Comparison of ENCODE assay signal across 26 cellular contexts in genomic region chr1:101182627-101183387, GRCh38. TPM values are rescaled to one million over a fixed set of nuclear protein-coding genes. Genes with fewer than 3 reads are reported as not detected.
A peak's percentile ranks its signal among the peaks of the same experiment; 100 is the strongest.
DNase-seq lines count a peak whose midpoint lies in the region; ATAC-seq and TF ChIP-seq lines count a peak whose summit lies in the region.
"Had no signal": no experiment of that assay in that cellular context is flagged by ENCODE, and none has a peak within 500 bp of the region (broad histone marks: within the 10 kb centered on the region; RNA-seq: fewer than 3 reads in every experiment).

No MANE protein-coding gene starts in this region.

- H3K9me3 Mint-ChIP-seq in activated CD4-positive, alpha-beta T cell treated with anti-CD3 and anti-CD28 coated beads for 36 hours (ENCODE audit: low read depth): peaks cover 2% of the 10 kb centered on the region
- H3K9me3 Mint-ChIP-seq: endodermal cell; neural progenitor cell; stimulated activated memory B cell treated with anti-CD40 and anti-IgM and Interleukin-4, amounts not matched to agents 10 μg/mL and 1 μg/mL and 100 μg/mL, for 72 hours had no signal

- TF ChIP-seq EP300 in transverse colon (IDR thresholded peaks at IDR 0.05; ENCODE audit: low read depth): no peak

- CTCF ChIA-PET in activated CD4-positive, alpha-beta T cell treated with anti-CD3 and anti-CD28 coated beads for 36 hours (lab: Charles Lee): interaction anchor here (0.8 to 1.9 kb wide), 7 partner anchors 10 to 127 kb away, joined by 3 to 5 read pairs (median 4); no protein-coding TSS in a partner anchor

- H3K27ac Mint-ChIP-seq in activated CD4-positive, alpha-beta T cell treated with anti-CD3 and anti-CD28 coated beads for 36 hours: peak overlapping the region; percentile 92
- H3K27ac Mint-ChIP-seq: endodermal cell; neural progenitor cell; stimulated activated memory B cell treated with anti-CD40 and anti-IgM and Interleukin-4, amounts not matched to agents 10 μg/mL and 1 μg/mL and 100 μg/mL, for 72 hours had no signal

- peaks cover 10% of the 10 kb centered on the region for H3K36me3 Mint-ChIP-seq in activated CD4-positive, alpha-beta T cell treated with anti-CD3 and anti-CD28 coated beads for 36 hours (ENCODE audit: low read depth)
- H3K36me3 Mint-ChIP-seq: neural progenitor cell; stimulated activated memory B cell treated with anti-CD40 and anti-IgM and Interleukin-4, amounts not matched to agents 10 μg/mL and 1 μg/mL and 100 μg/mL, for 72 hours had no signal

- H3K27me3 ChIP-seq in right atrium auricular region: no peaks in the 10 kb centered on the region
- H3K27me3 ChIP-seq in liver (ENCODE audit: control insufficient read depth in 4 of 4, insufficient read depth in 4 of 4, low read length in 3 of 4): no peaks in the 10 kb centered on the region
- H3K27me3 ChIP-seq in uterus: no peaks in the 10 kb centered on the region
- no peaks in the 10 kb centered on the region for H3K27me3 ChIP-seq in transverse colon
- H3K27me3 ChIP-seq: BE2C, MG63, neural progenitor cell, tibial artery had no signal

- TF ChIP-seq RAD21 in liver (IDR thresholded peaks at IDR 0.05): no peak

- no peaks in the 10 kb centered on the region for H3K9me3 ChIP-seq in right atrium auricular region
- no peaks in the 10 kb centered on the region for H3K9me3 ChIP-seq in liver (ENCODE audit: control insufficient read depth in 4 of 4, low read length in 3 of 4)
- H3K9me3 ChIP-seq in uterus: no peaks in the 10 kb centered on the region
- no peaks in the 10 kb centered on the region for H3K9me3 ChIP-seq in transverse colon
- H3K9me3 ChIP-seq: BE2C, MG63, prostate gland, tibial artery had no signal

- H3K4me1 ChIP-seq in right atrium auricular region (peaks cover 0 to 11% of the 10 kb centered on the region in 2 donors), liver (ENCODE audit: control insufficient read depth in 4 of 4, insufficient read depth in 4 of 4, low read length in 3 of 4) (peaks cover 0 to 3% (median 1%) of the 10 kb centered on the region in 4 donors), uterus (no peaks in the 10 kb centered on the region), transverse colon (peaks cover 0 to 3% (median 2%) of the 10 kb centered on the region in 4 donors)
- H3K4me1 ChIP-seq: BE2C, neural progenitor cell, prostate gland, tibial artery had no signal

- H3K27ac ChIP-seq in right atrium auricular region (peak overlapping the region; percentile 13 to 55), liver (ENCODE audit: low read depth in 1 of 2, low read length in 2 of 2) (no peak overlapping the region), uterus (peak overlapping the region; percentile 33 to 58), transverse colon (peak overlapping the region in 1 of 4 donors; percentile 1)
- H3K27ac ChIP-seq: neural progenitor cell, prostate gland, tibial artery had no signal

- no peak for DNase-seq in activated CD4-positive, alpha-beta T cell treated with anti-CD3 and anti-CD28 coated beads for 36 hours
- DNase-seq in activated CD4-positive, alpha-beta T cell treated with anti-CD3 and anti-CD28 coated beads for 4 hours: no peak
- DNase-seq in right atrium auricular region (ENCODE audit: low spot score) (no peak), Right ventricle myocardium superior (no peak), uterus (no peak), transverse colon (no peak)
- DNase-seq: activated CD4-positive, alpha-beta T cell treated with anti-CD3 and anti-CD28 coated beads, Interleukin-2, amount 50 U/mL, for 4 hours; activated T-cell treated with anti-CD3 and anti-CD28 coated beads, Interleukin-2, amount 50 U/mL, for 48 hours; BE2C; cortex of kidney; endodermal cell; glutamatergic neuron; left colon; NCI-H1436; NCI-H2107; NCI-H446 treated with DMSO at 0.1 percent for 48 hours; SHP77 treated with DMSO at 0.1 percent for 48 hours; small intestine had no signal

- no peak overlapping the region for H3K9ac ChIP-seq in liver (ENCODE audit: low read depth in 1 of 2, low read length in 2 of 2)
- H3K9ac ChIP-seq: neural progenitor cell had no signal

- TF ChIP-seq CTCF in right atrium auricular region (IDR thresholded peaks at IDR 0.05) (no peak), liver (IDR thresholded peaks at IDR 0.05; ENCODE audit: low read depth, low read length, missing input control) (no peak), uterus (IDR thresholded peaks at IDR 0.05) (no peak), transverse colon (IDR thresholded peaks at IDR 0.05) (no peak)

- no peak overlapping the region for H3K4me3 Mint-ChIP-seq in activated CD4-positive, alpha-beta T cell treated with anti-CD3 and anti-CD28 coated beads for 36 hours
- H3K4me3 Mint-ChIP-seq: endodermal cell; neural progenitor cell; stimulated activated memory B cell treated with anti-CD40 and anti-IgM and Interleukin-4, amounts not matched to agents 10 μg/mL and 1 μg/mL and 100 μg/mL, for 72 hours had no signal

- H3K4me3 ChIP-seq in right atrium auricular region (no peak overlapping the region), liver (ENCODE audit: low read depth in 1 of 3, low read length in 3 of 3) (no peak overlapping the region), uterus (no peak overlapping the region), transverse colon (no peak overlapping the region)
- H3K4me3 ChIP-seq: MG63, neural progenitor cell, prostate gland, tibial artery had no signal

- POLR2A ChIA-PET in activated CD4-positive, alpha-beta T cell treated with anti-CD3 and anti-CD28 coated beads for 36 hours (lab: Charles Lee): no interaction called here

- H3K27me3 Mint-ChIP-seq in activated CD4-positive, alpha-beta T cell treated with anti-CD3 and anti-CD28 coated beads for 36 hours: no peaks in the 10 kb centered on the region
- H3K27me3 Mint-ChIP-seq: stimulated activated memory B cell treated with anti-CD40 and anti-IgM and Interleukin-4, amounts not matched to agents 10 μg/mL and 1 μg/mL and 100 μg/mL, for 72 hours had no signal

- intact Hi-C loops in activated CD4-positive, alpha-beta T cell treated with anti-CD3 and anti-CD28 coated beads for 36 hours (cut with DNase I, micrococcal nuclease): no loop called here
- intact Hi-C loops in Right ventricle myocardium superior (cut with DNase I) (loop anchor here (10.0 kb wide), 1 partner anchor 52 kb away; the partner anchor contains the start of gene S1PR1), uterus (cut with DNase I; ENCODE audit: low total_unique reads) (no loop called here), transverse colon (cut with DNase I; ENCODE audit: low total_unique reads) (no loop called here)

- H3K36me3 ChIP-seq in right atrium auricular region (no peaks in the 10 kb centered on the region), liver (ENCODE audit: control insufficient read depth in 4 of 4, insufficient read depth in 3 of 4, low read depth in 1 of 4, low read length in 3 of 4) (no peaks in the 10 kb centered on the region), uterus (no peaks in the 10 kb centered on the region), transverse colon (no peaks in the 10 kb centered on the region)
- H3K36me3 ChIP-seq: BE2C, MG63, neural progenitor cell, prostate gland, tibial artery had no signal

- TF ChIP-seq POLR2A in uterus (IDR thresholded peaks at IDR 0.05) (no peak), transverse colon (IDR thresholded peaks at IDR 0.05) (no peak)

- in situ Hi-C loops in transverse colon (cut with MboI; ENCODE audit: low pct_ligation_motif_present in 1 of 4, low pct_unique_long_range_greater_than_20kb in 1 of 4, low sequenced_read_pairs in 3 of 4): no loop called here

- H3K4me1 Mint-ChIP-seq in activated CD4-positive, alpha-beta T cell treated with anti-CD3 and anti-CD28 coated beads for 36 hours: peaks cover 78% of the 10 kb centered on the region

- ATAC-seq in activated CD4-positive, alpha-beta T cell treated with anti-CD3 and anti-CD28 coated beads for 36 hours: no peak
- ATAC-seq in Right ventricle myocardium superior (ENCODE audit: poor library complexity) (no peak), GM21619 (IDR thresholded peaks at IDR 0.05; ENCODE audit: unreplicated experiment) (no peak)
- ATAC-seq: left colon; PC-3; stimulated activated memory B cell treated with anti-CD40 and anti-IgM and Interleukin-4, amounts not matched to agents 10 μg/mL and 1 μg/mL and 100 μg/mL, for 72 hours had no signal

TF ChIP-seq in liver, 16 proteins besides CTCF, POLR2A, EP300 and RAD21:
- TF ChIP-seq HNF4A (conservative IDR thresholded peaks at IDR 0.05) (peak; percentile 30 to 48), EGR1 (IDR thresholded peaks at IDR 0.05; ENCODE audit: low read depth in 2 of 2) (no peak)
- TF ChIP-seq, protein P1, sequence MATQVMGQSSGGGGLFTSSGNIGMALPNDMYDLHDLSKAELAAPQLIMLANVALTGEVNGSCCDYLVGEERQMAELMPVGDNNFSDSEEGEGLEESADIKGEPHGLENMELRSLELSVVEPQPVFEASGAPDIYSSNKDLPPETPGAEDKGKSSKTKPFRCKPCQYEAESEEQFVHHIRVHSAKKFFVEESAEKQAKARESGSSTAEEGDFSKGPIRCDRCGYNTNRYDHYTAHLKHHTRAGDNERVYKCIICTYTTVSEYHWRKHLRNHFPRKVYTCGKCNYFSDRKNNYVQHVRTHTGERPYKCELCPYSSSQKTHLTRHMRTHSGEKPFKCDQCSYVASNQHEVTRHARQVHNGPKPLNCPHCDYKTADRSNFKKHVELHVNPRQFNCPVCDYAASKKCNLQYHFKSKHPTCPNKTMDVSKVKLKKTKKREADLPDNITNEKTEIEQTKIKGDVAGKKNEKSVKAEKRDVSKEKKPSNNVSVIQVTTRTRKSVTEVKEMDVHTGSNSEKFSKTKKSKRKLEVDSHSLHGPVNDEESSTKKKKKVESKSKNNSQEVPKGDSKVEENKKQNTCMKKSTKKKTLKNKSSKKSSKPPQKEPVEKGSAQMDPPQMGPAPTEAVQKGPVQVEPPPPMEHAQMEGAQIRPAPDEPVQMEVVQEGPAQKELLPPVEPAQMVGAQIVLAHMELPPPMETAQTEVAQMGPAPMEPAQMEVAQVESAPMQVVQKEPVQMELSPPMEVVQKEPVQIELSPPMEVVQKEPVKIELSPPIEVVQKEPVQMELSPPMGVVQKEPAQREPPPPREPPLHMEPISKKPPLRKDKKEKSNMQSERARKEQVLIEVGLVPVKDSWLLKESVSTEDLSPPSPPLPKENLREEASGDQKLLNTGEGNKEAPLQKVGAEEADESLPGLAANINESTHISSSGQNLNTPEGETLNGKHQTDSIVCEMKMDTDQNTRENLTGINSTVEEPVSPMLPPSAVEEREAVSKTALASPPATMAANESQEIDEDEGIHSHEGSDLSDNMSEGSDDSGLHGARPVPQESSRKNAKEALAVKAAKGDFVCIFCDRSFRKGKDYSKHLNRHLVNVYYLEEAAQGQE (IDR thresholded peaks at IDR 0.05): no peak

RNA-seq across cellular contexts. Expression of gene S1PR1, which starts 54.0 kb away (rescaled TPM):
- total RNA-seq in activated CD4-positive, alpha-beta T cell treated with anti-CD3 and anti-CD28 coated beads for 36 hours: 100 to 1,000 TPM; 109 to 130 TPM
- 100 to 1,000 TPM in 1 of 2 donors, 10 to 100 TPM in 1; 92.2 to 125 TPM for total RNA-seq in right atrium auricular region
- total RNA-seq in Right ventricle myocardium superior: 50.9 TPM
- 10 to 100 TPM; 12.7 to 13.9 TPM for total RNA-seq in liver
- 1 to 10 TPM; 7.8 to 9.4 TPM for polyA plus RNA-seq in liver
- total RNA-seq in uterus: 10 to 100 TPM; 25.6 to 97.9 (median 64.2) TPM
- 10 to 100 TPM in 2 of 4 donors, 1 to 10 TPM in 2; 5.6 to 58.1 (median 10.4) TPM for total RNA-seq in transverse colon

Comparison
In these comparisons a context has a peak if more than half of its experiments do, and no peak if none do; other contexts are left out.
1. H3K27ac ChIP-seq: peak in right atrium auricular region (2 of 2) and uterus (2 of 2); none in liver (0 of 2).